Comparison of ENCODE assay signal across 9 cellular contexts in genomic region chr14:104870368-104871144, GRCh38. TPM values are rescaled to one million over a fixed set of nuclear protein-coding genes. Genes with fewer than 3 reads are reported as not detected.
DNase-seq lines count a peak whose midpoint lies in the region; ATAC-seq and TF ChIP-seq lines count a peak whose summit lies in the region.
"Had no signal": no experiment of that assay in that cellular context is flagged by ENCODE, and none has a peak within 500 bp of the region (broad histone marks: within the 10 kb centered on the region; RNA-seq: fewer than 3 reads in every experiment).

No MANE protein-coding gene starts in this region.

- DNase-seq in GM06990 (ENCODE audit: extremely low read depth, insufficient read length) (peak; percentile 19), T-cell (peak in 22 of 34 experiments; percentile 17 to 51 (median 32)), brain microvascular endothelial cell (no peak), retinal pigment epithelial cell (ENCODE audit: low read depth) (no peak), NCI-H1694 treated with DMSO at 0.1 percent for 48 hours (lab: John Stamatoyannopoulos, UW) (no peak), hepatic stellate cell (ENCODE audit: low spot score) (no peak)

- H3K27ac Mint-ChIP-seq in T-cell = no peak overlapping the region

- ATAC-seq in T-cell (replicated peaks in 1 of 4) (peak in 3 of 4 experiments; percentile 47 to 68 (median 50)), GM19467 (IDR thresholded peaks at IDR 0.05; ENCODE audit: unreplicated experiment) (no peak), GM18498 (IDR thresholded peaks at IDR 0.05; ENCODE audit: unreplicated experiment) (no peak)

- no peak overlapping the region for H3K27ac ChIP-seq in brain microvascular endothelial cell

- POLR2A ChIA-PET in T-cell (lab: Charles Lee) = no interaction called here

- in situ Hi-C loops in brain microvascular endothelial cell (cut with HindIII; ENCODE audit: low pct_ligation_motif_present, low sequenced_read_pairs) = no loop called here

- H3K36me3 Mint-ChIP-seq in T-cell = no peaks in the 10 kb centered on the region

- peaks cover 2 to 16% (median 13%) of the 10 kb centered on the region in 3 donors for H3K4me1 Mint-ChIP-seq in T-cell

- H3K9me3 Mint-ChIP-seq in T-cell = no peaks in the 10 kb centered on the region

- H3K36me3 ChIP-seq in GM06990 (ENCODE audit: control insufficient read depth, insufficient read depth, low read length) (no peaks in the 10 kb centered on the region), brain microvascular endothelial cell (replicated peaks) (no peaks in the 10 kb centered on the region)
- H3K36me3 ChIP-seq: HAP-1 had no signal

- TF ChIP-seq CTCF in GM06990 (IDR thresholded peaks at IDR 0.05; ENCODE audit: insufficient read depth, low read length, poor library complexity, severe bottlenecking) (peak; percentile 50), brain microvascular endothelial cell (IDR thresholded peaks at IDR 0.05; ENCODE audit: low read depth, low read length, missing control alignments) (peak; percentile 59), retinal pigment epithelial cell (conservative IDR thresholded peaks at IDR 0.05; ENCODE audit: low read depth, low read length) (peak; percentile 58)

- H3K27me3 Mint-ChIP-seq in T-cell = peaks cover 9 to 16% of the 10 kb centered on the region in 2 donors

- H3K4me3 ChIP-seq in GM06990 (replicated peaks; ENCODE audit: low read depth, low read length) (no peak overlapping the region), brain microvascular endothelial cell (ENCODE audit: low read depth, low read length) (no peak overlapping the region), retinal pigment epithelial cell (ENCODE audit: low read length) (no peak overlapping the region)
- H3K4me3 ChIP-seq: HAP-1 had no signal

- CTCF ChIA-PET in T-cell (lab: Charles Lee) = no interaction called here

- H3K4me3 Mint-ChIP-seq in T-cell = no peak overlapping the region

- H3K27me3 ChIP-seq in GM06990 (replicated peaks; ENCODE audit: control insufficient read depth, insufficient read depth, low read length) (peaks cover 4% of the 10 kb centered on the region), brain microvascular endothelial cell (replicated peaks) (no peaks in the 10 kb centered on the region)

RNA-seq across cellular contexts. Expression of gene CEP170B, which starts 5.5 kb away (rescaled TPM):
- 10 to 100 TPM in 1 of 5 donors, 1 to 10 TPM in 4; 2.8 to 11.2 (median 6.9) TPM for total RNA-seq in T-cell

RNA-seq across cellular contexts. Expression of gene PLD4, which starts 54.1 kb away (rescaled TPM):
- total RNA-seq in T-cell = 1 to 10 TPM in 4 of 5 donors, under 1 TPM in 1; 0.65 to 4.9 (median 3.9) TPM

Comparison
In these comparisons a context has a peak if more than half of its experiments do, and no peak if none do; other contexts are left out.
1. DNase-seq: peak in GM06990 (single experiment) and T-cell (22 of 34); none in brain microvascular endothelial cell (single experiment), retinal pigment epithelial cell (single experiment), NCI-H1694 treated with DMSO at 0.1 percent for 48 hours (single experiment) and hepatic stellate cell (single experiment).
2. ATAC-seq: peak in T-cell (3 of 4); none in GM19467 (single experiment) and GM18498 (single experiment).
3. Peak in every context shown above with its lines, with median percentiles within 50 percentile points of each other: CTCF ChIP-seq.